ENCODE assay signal across 8 cellular contexts in the genomic region with DNA sequence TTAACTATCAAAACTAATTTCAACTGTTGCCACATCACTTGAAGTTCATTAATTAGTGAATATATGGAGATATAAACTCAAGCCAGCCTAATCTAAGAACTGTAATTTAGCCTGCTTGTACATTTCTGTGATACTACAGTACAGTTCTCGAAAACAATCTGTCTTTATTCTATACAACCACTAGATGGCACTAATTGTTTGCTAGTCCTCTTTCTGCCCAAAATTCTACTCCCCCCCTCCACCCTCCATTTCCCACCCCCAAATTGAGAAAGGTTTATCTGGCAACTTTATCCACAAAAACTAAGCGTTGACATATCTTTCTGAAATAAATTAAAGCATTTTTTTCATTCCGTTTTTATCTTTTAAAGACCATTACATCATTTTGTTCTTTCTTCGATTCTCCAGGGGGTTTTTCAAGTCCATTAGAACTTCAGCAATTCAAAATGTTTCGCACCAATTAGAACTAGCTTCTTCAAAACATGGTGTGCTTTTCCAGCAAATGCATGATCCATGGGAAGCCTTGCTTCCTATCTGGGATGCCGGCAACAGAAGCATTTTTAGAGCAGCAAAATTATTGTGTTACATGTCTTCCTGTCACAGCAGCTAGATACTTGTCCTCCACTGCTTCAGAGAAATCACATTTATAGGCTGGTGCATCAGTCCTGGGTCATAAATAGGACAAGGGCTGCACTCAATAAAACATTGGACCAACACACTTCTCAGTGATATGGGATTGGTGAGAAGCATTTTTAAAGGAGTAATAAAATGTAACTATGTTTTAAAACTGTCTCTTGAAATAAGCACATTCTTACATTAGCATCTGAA.
DNase-seq lines count a peak whose midpoint lies in the region; ATAC-seq, FAIRE-seq and TF ChIP-seq lines count a peak whose summit lies in the region.

No MANE protein-coding gene starts in this region.

- H3K36me3 ChIP-seq in SJCRH30 (no peaks in the 10 kb centered on the region), heart right ventricle (no peaks in the 10 kb centered on the region), aorta (ENCODE audit: control insufficient read depth in 1 of 2, insufficient read depth in 2 of 2, low read length in 1 of 2) (no peaks in the 10 kb centered on the region)

- whole genome bisulfite sequencing in heart right ventricle, 2 donors, result 21 to 22% methylated on average over 6 of the region's 6 CpGs
- WGBS in aorta, 2 donors, result 13 to 14% methylated on average over 6 of the region's 6 CpGs

- TF ChIP-seq CTCF in D721Med (IDR thresholded peaks at IDR 0.05; ENCODE audit: insufficient read depth, missing control alignments), result peak; percentile 54
- peak; percentile 22 to 75 (median 67) for TF ChIP-seq CTCF in heart right ventricle (IDR thresholded peaks at IDR 0.05)

- intact Hi-C loops in heart right ventricle (cut with DNase I), result loop anchor here in 9 of 10 donors (5.0 to 10.0 kb wide), 6 partner anchors 247 to 557 kb away; no protein-coding TSS in a partner anchor
- intact Hi-C loops in aorta (cut with DNase I), result loop anchor here in 1 of 2 donors (5.0 kb wide), 1 partner anchor 555 kb away; no protein-coding TSS in a partner anchor

- H3K27ac ChIP-seq in SJCRH30 (no peak overlapping the region), heart right ventricle (no peak overlapping the region), aorta (ENCODE audit: low read depth in 1 of 2, low read length in 2 of 2) (no peak overlapping the region)

- H3K27me3 ChIP-seq in SJCRH30 (no peaks in the 10 kb centered on the region), heart right ventricle (peaks cover 0 to 75% (median 56%) of the 10 kb centered on the region in 7 donors), aorta (ENCODE audit: control insufficient read depth in 1 of 2, insufficient read depth in 2 of 2, low read length in 1 of 2) (no peaks in the 10 kb centered on the region)

- no peaks in the 10 kb centered on the region for H3K9me3 ChIP-seq in SJCRH30 (replicated peaks)
- no peaks in the 10 kb centered on the region for H3K9me3 ChIP-seq in heart right ventricle
- H3K9me3 ChIP-seq in aorta (ENCODE audit: control insufficient read depth, low read length), result peaks cover 2% of the 10 kb centered on the region

- H3K4me1 ChIP-seq in SJCRH30 (peaks cover 18% of the 10 kb centered on the region), heart right ventricle (peaks cover 0 to 6% (median 0%) of the 10 kb centered on the region in 9 donors), aorta (ENCODE audit: control insufficient read depth in 1 of 2, insufficient read depth in 2 of 2, low read length in 2 of 2) (no peaks in the 10 kb centered on the region)

- FAIRE-seq in D721Med (lab: Jason Lieb, UNC), result peak; percentile 90

- DNase-seq in D721Med (ENCODE audit: insufficient read length, low spot score) (no peak), HCEC 1CT (peak; percentile 41), SJCRH30 (peak; percentile 19 to 56), heart right ventricle (no peak), aorta (no peak)
- DNase-seq in activated CD8-positive, alpha-beta memory T cell treated with anti-CD3 and anti-CD28 coated beads, Interleukin-2, amount 50 U/mL, for 4 hours, result no peak

- H3K4me3 ChIP-seq in SJCRH30 (no peak overlapping the region), heart right ventricle (no peak overlapping the region), aorta (ENCODE audit: low read length in 2 of 2) (no peak overlapping the region)

- peak in 5 of 8 donors; percentile 57 to 67 (median 60) for ATAC-seq in heart right ventricle
- ATAC-seq in aorta (ENCODE audit: low FRiP score), result peak; percentile 76
- no peak for ATAC-seq in HG03108 (IDR thresholded peaks at IDR 0.05; ENCODE audit: unreplicated experiment)
- ATAC-seq in GM18858 (IDR thresholded peaks at IDR 0.05; ENCODE audit: unreplicated experiment), result no peak

Comparison
In these comparisons a context has a peak if more than half of its experiments do, and no peak if none do; other contexts are left out.
1. DNase-seq: peak in HCEC 1CT (single experiment) and SJCRH30 (2 of 2); none in D721Med (single experiment), heart right ventricle (0 of 2), aorta (0 of 2) and activated CD8-positive, alpha-beta memory T cell treated with anti-CD3 and anti-CD28 coated beads, Interleukin-2, amount 50 U/mL, for 4 hours (single experiment).
2. ATAC-seq: peak in heart right ventricle (5 of 8) and aorta (single experiment); none in HG03108 (single experiment) and GM18858 (single experiment).